Comparison of ENCODE assay signal across 1 cellular context in the genomic region with DNA sequence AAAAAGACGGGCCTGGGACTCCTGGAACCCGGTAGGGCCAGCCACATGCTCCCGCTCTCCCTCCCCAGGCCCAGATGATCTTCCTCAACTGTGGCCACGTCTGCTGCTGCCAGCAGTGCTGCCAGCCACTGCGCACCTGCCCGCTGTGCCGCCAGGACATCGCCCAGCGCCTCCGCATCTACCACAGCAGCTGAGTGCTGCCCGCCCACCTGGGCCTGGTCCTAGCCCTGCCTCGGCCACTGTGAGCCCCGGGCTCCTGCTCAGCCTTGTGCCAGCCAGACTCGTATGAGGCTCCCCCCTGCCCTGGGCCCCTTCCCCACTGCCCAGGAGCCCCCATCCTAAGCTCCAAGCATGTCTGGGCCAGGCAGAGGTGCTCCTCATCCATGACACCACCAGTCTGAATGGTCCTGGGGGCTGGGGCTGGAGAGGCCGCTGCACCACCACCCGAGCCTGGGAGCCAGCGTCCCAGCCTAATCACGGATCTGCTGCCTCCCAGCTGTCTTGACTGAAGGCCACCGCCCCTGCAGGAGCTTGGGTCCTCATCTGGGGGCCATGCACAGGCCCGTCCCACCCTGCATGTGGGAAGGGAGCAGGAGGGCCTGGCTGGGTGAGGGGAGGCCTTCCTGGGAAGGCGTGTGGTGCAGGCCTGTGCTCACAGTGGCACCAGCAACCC.
TF ChIP-seq lines count a peak whose summit lies in the region.

No MANE protein-coding gene starts in this region.

TF ChIP-seq in K562, 482 proteins besides CTCF, POLR2A, EP300 and RAD21:
- no peak for TF ChIP-seq TAF9B (IDR thresholded peaks at IDR 0.05; ENCODE audit: partially characterized antibody)
- TF ChIP-seq POLR2G (IDR thresholded peaks at IDR 0.05; ENCODE audit: low read depth, low read length), result peak; percentile 65
